ENCODE assay signal across 12 cellular contexts in the genomic region with DNA sequence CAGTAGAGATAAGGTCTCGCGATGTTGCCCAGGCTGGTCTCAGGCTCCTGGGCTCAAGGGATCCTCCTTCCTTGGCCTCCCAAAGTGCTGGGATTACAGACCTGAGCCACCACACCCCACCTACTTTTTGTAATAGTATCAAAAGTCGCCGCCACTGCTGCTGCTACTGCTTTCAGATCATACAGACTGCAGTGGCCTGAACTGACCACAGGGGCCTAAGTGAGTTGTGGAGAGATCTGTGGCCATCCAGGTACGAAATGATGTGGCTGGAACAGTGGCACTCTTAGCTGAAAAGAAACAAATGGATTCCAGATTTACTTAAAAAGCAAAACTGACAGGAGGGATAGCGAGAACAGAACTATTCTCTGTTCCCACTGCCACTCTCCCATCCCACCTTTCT. TPM values are rescaled to one million over a fixed set of nuclear protein-coding genes. Genes with fewer than 3 reads are reported as not detected.
DNase-seq lines count a peak whose midpoint lies in the region; ATAC-seq and TF ChIP-seq lines count a peak whose summit lies in the region.
"Had no signal": no experiment of that assay in that cellular context is flagged by ENCODE, and none has a peak within 500 bp of the region (broad histone marks: within the 10 kb centered on the region; RNA-seq: fewer than 3 reads in every experiment).

No MANE protein-coding gene starts in this region.

- H3K27ac ChIP-seq in testis, result no peak overlapping the region

- H3K27me3 ChIP-seq in testis, result no peaks in the 10 kb centered on the region

- no peaks in the 10 kb centered on the region for H3K9me3 Mint-ChIP-seq in activated CD8-positive, alpha-beta T cell treated with anti-CD3 and anti-CD28 coated beads for 36 hours
- no peaks in the 10 kb centered on the region for H3K9me3 Mint-ChIP-seq in activated CD8-positive, alpha-beta T cell treated with anti-CD3 and anti-CD28 coated beads, Interleukin-2, amount 10 ng/mL, durations not matched to agents 7 days and 5 days (ENCODE audit: insufficient read depth)
- no peaks in the 10 kb centered on the region for H3K9me3 Mint-ChIP-seq in endothelial cell (ENCODE audit: unreplicated experiment)
- H3K9me3 Mint-ChIP-seq: naive thymus-derived CD8-positive, alpha-beta T cell; T-helper 1 cell treated with Interleukin-12 subunit alpha and Interleukin-12 subunit beta and Interleukin-4 antibody, amounts not matched to agents 30 μg/mL and 1 μg/mL, for 36 hours had no signal

- CTCF ChIA-PET in activated CD8-positive, alpha-beta T cell treated with anti-CD3 and anti-CD28 coated beads for 36 hours (lab: Charles Lee), result no interaction called here
- CTCF ChIA-PET in activated CD8-positive, alpha-beta T cell treated with anti-CD3 and anti-CD28 coated beads, Interleukin-2, amount 10 ng/mL, durations not matched to agents 7 days and 5 days (lab: Charles Lee), result no interaction called here

- H3K36me3 Mint-ChIP-seq in activated CD8-positive, alpha-beta T cell treated with anti-CD3 and anti-CD28 coated beads for 36 hours (ENCODE audit: low read depth), result no peaks in the 10 kb centered on the region
- H3K36me3 Mint-ChIP-seq in activated CD8-positive, alpha-beta T cell treated with anti-CD3 and anti-CD28 coated beads, Interleukin-2, amount 10 ng/mL, durations not matched to agents 7 days and 5 days (ENCODE audit: low read depth), result no peaks in the 10 kb centered on the region
- H3K36me3 Mint-ChIP-seq in endothelial cell (ENCODE audit: low read depth, unreplicated experiment), result no peaks in the 10 kb centered on the region
- H3K36me3 Mint-ChIP-seq: activated CD8-positive, alpha-beta memory T cell treated with anti-CD3 and anti-CD28 coated beads, Interleukin-2, amount 10 ng/mL, durations not matched to agents 7 days and 5 days; naive thymus-derived CD8-positive, alpha-beta T cell had no signal

- ATAC-seq in activated CD8-positive, alpha-beta T cell treated with anti-CD3 and anti-CD28 coated beads for 36 hours, result peak; percentile 29
- no peak for ATAC-seq in activated CD8-positive, alpha-beta T cell treated with anti-CD3 and anti-CD28 coated beads, Interleukin-2, amount 10 ng/mL, durations not matched to agents 7 days and 5 days
- ATAC-seq in HG03571 (IDR thresholded peaks at IDR 0.05; ENCODE audit: unreplicated experiment), result no peak
- ATAC-seq: activated CD8-positive, alpha-beta memory T cell treated with anti-CD3 and anti-CD28 coated beads, Interleukin-2, amount 10 ng/mL, durations not matched to agents 7 days and 5 days; naive thymus-derived CD8-positive, alpha-beta T cell had no signal

- H3K4me1 Mint-ChIP-seq in activated CD8-positive, alpha-beta T cell treated with anti-CD3 and anti-CD28 coated beads for 36 hours (ENCODE audit: low read depth), result peaks cover 7% of the 10 kb centered on the region
- peaks cover 19% of the 10 kb centered on the region for H3K4me1 Mint-ChIP-seq in activated CD8-positive, alpha-beta T cell treated with anti-CD3 and anti-CD28 coated beads, Interleukin-2, amount 10 ng/mL, durations not matched to agents 7 days and 5 days (ENCODE audit: low read depth)
- peaks cover 11% of the 10 kb centered on the region for H3K4me1 Mint-ChIP-seq in endothelial cell (ENCODE audit: unreplicated experiment)

- 78 to 87% methylated on average over 6 of the region's 6 CpGs for WGBS in testis, 2 donors

- H3K4me3 Mint-ChIP-seq in activated CD8-positive, alpha-beta T cell treated with anti-CD3 and anti-CD28 coated beads for 36 hours, result no peak overlapping the region
- H3K4me3 Mint-ChIP-seq in activated CD8-positive, alpha-beta T cell treated with anti-CD3 and anti-CD28 coated beads, Interleukin-2, amount 10 ng/mL, durations not matched to agents 7 days and 5 days, result no peak overlapping the region
- H3K4me3 Mint-ChIP-seq in endothelial cell (ENCODE audit: unreplicated experiment), result no peak overlapping the region
- H3K4me3 Mint-ChIP-seq: activated CD8-positive, alpha-beta memory T cell treated with anti-CD3 and anti-CD28 coated beads, Interleukin-2, amount 10 ng/mL, durations not matched to agents 7 days and 5 days; T-helper 1 cell treated with Interleukin-12 subunit alpha and Interleukin-12 subunit beta and Interleukin-4 antibody, amounts not matched to agents 30 μg/mL and 1 μg/mL, for 36 hours had no signal

- H3K27me3 Mint-ChIP-seq in activated CD8-positive, alpha-beta T cell treated with anti-CD3 and anti-CD28 coated beads for 36 hours, result no peaks in the 10 kb centered on the region
- peaks cover 4% of the 10 kb centered on the region for H3K27me3 Mint-ChIP-seq in activated CD8-positive, alpha-beta T cell treated with anti-CD3 and anti-CD28 coated beads, Interleukin-2, amount 10 ng/mL, durations not matched to agents 7 days and 5 days (ENCODE audit: low read depth)
- H3K27me3 Mint-ChIP-seq in endothelial cell (ENCODE audit: unreplicated experiment), result peaks cover 7% of the 10 kb centered on the region
- H3K27me3 Mint-ChIP-seq: naive thymus-derived CD8-positive, alpha-beta T cell had no signal

- TF ChIP-seq POLR2A in testis (IDR thresholded peaks at IDR 0.05), result no peak

- intact Hi-C loops in activated CD8-positive, alpha-beta T cell treated with anti-CD3 and anti-CD28 coated beads for 36 hours (cut with micrococcal nuclease), result no loop called here
- intact Hi-C loops in testis (cut with DNase I; ENCODE audit: low total_unique reads), result no loop called here

- peak; percentile 18 for DNase-seq in activated CD8-positive, alpha-beta T cell treated with anti-CD3 and anti-CD28 coated beads for 36 hours
- no peak for DNase-seq in activated CD8-positive, alpha-beta T cell treated with anti-CD3 and anti-CD28 coated beads, Interleukin-2, amount 10 ng/mL, durations not matched to agents 7 days and 5 days
- DNase-seq in NCI-H69 (lab: John Stamatoyannopoulos, UW), result peak; percentile 10
- no peak for DNase-seq in endothelial cell (ENCODE audit: low spot score)
- peak; percentile 55 for DNase-seq in testis
- DNase-seq in activated CD8-positive, alpha-beta memory T cell treated with anti-CD3 and anti-CD28 coated beads, Interleukin-2, amount 50 U/mL, for 48 hours, result no peak
- no peak for DNase-seq in hypothalamus (lab: John Stamatoyannopoulos, UW)
- DNase-seq: activated CD8-positive, alpha-beta memory T cell treated with anti-CD3 and anti-CD28 coated beads, Interleukin-2, amount 10 ng/mL, durations not matched to agents 7 days and 5 days; stimulated activated CD4-positive, alpha-beta T cell treated with anti-CD3 and anti-CD28 coated beads, Interleukin-12 subunit alpha, Interleukin-12 subunit beta, amount 100 ng/mL, for 4 hours had no signal

- H3K4me3 ChIP-seq in testis, result no peak overlapping the region

- no peaks in the 10 kb centered on the region for H3K9me3 ChIP-seq in testis

- peaks cover 5% of the 10 kb centered on the region for H3K4me1 ChIP-seq in testis

- POLR2A ChIA-PET in activated CD8-positive, alpha-beta T cell treated with anti-CD3 and anti-CD28 coated beads for 36 hours (lab: Charles Lee), result no interaction called here
- POLR2A ChIA-PET in activated CD8-positive, alpha-beta T cell treated with anti-CD3 and anti-CD28 coated beads, Interleukin-2, amount 10 ng/mL, durations not matched to agents 7 days and 5 days (lab: Charles Lee), result no interaction called here

- H3K36me3 ChIP-seq in testis (ENCODE audit: low read depth, missing control alignments), result no peaks in the 10 kb centered on the region

- peak; percentile 20 for TF ChIP-seq CTCF in activated CD8-positive, alpha-beta T cell treated with anti-CD3 and anti-CD28 coated beads for 36 hours (IDR thresholded peaks at IDR 0.05)
- TF ChIP-seq CTCF in endothelial cell (IDR thresholded peaks at IDR 0.05; ENCODE audit: unreplicated experiment) (peak; percentile 41), testis (IDR thresholded peaks at IDR 0.05) (peak in 2 of 3 experiments; percentile 10 to 35)

- no peak overlapping the region for H3K27ac Mint-ChIP-seq in activated CD8-positive, alpha-beta T cell treated with anti-CD3 and anti-CD28 coated beads for 36 hours
- no peak overlapping the region for H3K27ac Mint-ChIP-seq in activated CD8-positive, alpha-beta T cell treated with anti-CD3 and anti-CD28 coated beads, Interleukin-2, amount 10 ng/mL, durations not matched to agents 7 days and 5 days
- H3K27ac Mint-ChIP-seq in endothelial cell (ENCODE audit: unreplicated experiment), result no peak overlapping the region
- H3K27ac Mint-ChIP-seq: activated CD8-positive, alpha-beta memory T cell treated with anti-CD3 and anti-CD28 coated beads, Interleukin-2, amount 10 ng/mL, durations not matched to agents 7 days and 5 days; T-helper 1 cell treated with Interleukin-12 subunit alpha and Interleukin-12 subunit beta and Interleukin-4 antibody, amounts not matched to agents 30 μg/mL and 1 μg/mL, for 36 hours had no signal

RNA-seq across cellular contexts. Expression of gene POMC, which starts 32.9 kb away (rescaled TPM):
- 1 to 10 TPM; 5.1 to 5.5 TPM for total RNA-seq in activated CD8-positive, alpha-beta T cell treated with anti-CD3 and anti-CD28 coated beads for 36 hours
- total RNA-seq in activated CD8-positive, alpha-beta T cell treated with anti-CD3 and anti-CD28 coated beads, Interleukin-2, amount 10 ng/mL, durations not matched to agents 7 days and 5 days, result 1 to 10 TPM; 2.1 to 3.4 TPM
- total RNA-seq in endothelial cell (ENCODE audit: unreplicated experiment) (0.64 TPM), testis (10 to 100 TPM; 55.7 to 77.2 TPM)
- polyA plus RNA-seq in testis (ENCODE audit: insufficient read depth, low read depth, low replicate concordance), result 17.9 TPM

Comparison
In these comparisons a context has a peak if more than half of its experiments do, and no peak if none do; other contexts are left out.
1. DNase-seq: peak in activated CD8-positive, alpha-beta T cell treated with anti-CD3 and anti-CD28 coated beads for 36 hours (single experiment), NCI-H69 (single experiment) and testis (single experiment); none in activated CD8-positive, alpha-beta T cell treated with anti-CD3 and anti-CD28 coated beads, Interleukin-2, amount 10 ng/mL, durations not matched to agents 7 days and 5 days (single experiment), endothelial cell (single experiment), activated CD8-positive, alpha-beta memory T cell treated with anti-CD3 and anti-CD28 coated beads, Interleukin-2, amount 50 U/mL, for 48 hours (single experiment) and hypothalamus (0 of 51).
2. RNA of gene POMC, which starts 32.9 kb away (total RNA-seq): 55.7 to 77.2 TPM in testis; 5.1 to 5.5 TPM in activated CD8-positive, alpha-beta T cell treated with anti-CD3 and anti-CD28 coated beads for 36 hours, 2.1 to 3.4 TPM in activated CD8-positive, alpha-beta T cell treated with anti-CD3 and anti-CD28 coated beads, Interleukin-2, amount 10 ng/mL, durations not matched to agents 7 days and 5 days and 0.64 TPM in endothelial cell (single experiment); every median in the first group is over 4 times any median in the second.
3. Peak in every context shown above with its lines, with median percentiles within 50 percentile points of each other: CTCF ChIP-seq.